ENCODE assay signal across 25 cellular contexts in genomic region chr9:109062543-109062942, GRCh38. TPM values are rescaled to one million over a fixed set of nuclear protein-coding genes. Genes with fewer than 3 reads are reported as not detected.
DNase-seq lines count a peak whose midpoint lies in the region; ATAC-seq, FAIRE-seq and TF ChIP-seq lines count a peak whose summit lies in the region.
"Had no signal": no experiment of that assay in that cellular context is flagged by ENCODE, and none has a peak within 500 bp of the region (broad histone marks: within the 10 kb centered on the region; RNA-seq: fewer than 3 reads in every experiment).

No MANE protein-coding gene starts in this region.

- no peak for FAIRE-seq in A549 (lab: Jason Lieb, UNC)
- FAIRE-seq: GM12891, HTR-8/SVneo, RCC 7860 had no signal

- H3K36me3 ChIP-seq in HCT116 (ENCODE audit: control insufficient read depth in 1 of 2, insufficient read depth in 2 of 2, low read length in 2 of 2) (peaks cover 11 to 23% of the 10 kb centered on the region in 2 experiments; a peak in 3 of 4 replicates), hepatocyte (replicated peaks; ENCODE audit: insufficient read depth, low read depth) (no peaks in the 10 kb centered on the region)

- no peak overlapping the region for H3K9ac ChIP-seq in HCT116 (ENCODE audit: low read length)

- RAD21 ChIA-PET in HCT116 (lab: Charles Lee; ENCODE audit: low non-redundant PET in 1 of 2, low total read pairs in 2 of 2, uncharacterized antibody in 2 of 2, unreplicated experiment in 2 of 2) = no interaction called here

- peaks cover 6% of the 10 kb centered on the region for H3K4me1 Mint-ChIP-seq in activated T-cell treated with anti-CD3 and anti-CD28 coated beads, Interleukin-2, amount 50 U/mL, for 24 hours (ENCODE audit: low read depth)
- H3K4me1 Mint-ChIP-seq: B cell, GM23338 had no signal

- CTCF ChIA-PET in A549 (lab: Yijun Ruan, JAX) (interaction anchor here (1.0 to 1.7 kb wide), 3 partner anchors 13 to 18 kb away, joined by 3 to 8 read pairs (median 4); no protein-coding TSS in a partner anchor), HCT116 (lab: Charles Lee) (no interaction called here)

- H3K9me3 Mint-ChIP-seq in activated T-cell treated with anti-CD3 and anti-CD28 coated beads, Interleukin-2, amount 50 U/mL, for 24 hours = no peaks in the 10 kb centered on the region
- H3K9me3 Mint-ChIP-seq: GM23338, IgD-negative memory B cell had no signal

- no peaks in the 10 kb centered on the region for H3K9me2 ChIP-seq in HCT116 (ENCODE audit: insufficient read depth)
- H3K9me2 ChIP-seq in hepatocyte (replicated peaks; ENCODE audit: insufficient read depth) = no peaks in the 10 kb centered on the region

- H3K4me3 ChIP-seq in A549 (no peak overlapping the region), HCT116 (replicated peaks in 1 of 2; ENCODE audit: low read depth in 1 of 2, low read length in 2 of 2) (no peak overlapping the region), right cardiac atrium (ENCODE audit: low read length) (no peak overlapping the region), hepatocyte (no peak overlapping the region)
- H3K4me3 ChIP-seq: GM23338, SJSA1 had no signal

- no peak overlapping the region for H3K4me3 Mint-ChIP-seq in activated T-cell treated with anti-CD3 and anti-CD28 coated beads, Interleukin-2, amount 50 U/mL, for 24 hours
- H3K4me3 Mint-ChIP-seq: B cell, GM23338, IgD-negative memory B cell had no signal

- no peak for TF ChIP-seq EP300 in A549 (IDR thresholded peaks at IDR 0.05)

- H3K27me3 ChIP-seq in HCT116 (ENCODE audit: insufficient read depth, low read length) (no peaks in the 10 kb centered on the region), right cardiac atrium (ENCODE audit: control insufficient read depth, insufficient read depth) (no peaks in the 10 kb centered on the region), hepatocyte (no peaks in the 10 kb centered on the region)
- H3K27me3 ChIP-seq: SJSA1 had no signal

- H4K20me1 ChIP-seq in HCT116 (ENCODE audit: insufficient read depth) = no peaks in the 10 kb centered on the region
- H4K20me1 ChIP-seq in hepatocyte (ENCODE audit: insufficient read depth, poor library complexity, severe bottlenecking) = no peaks in the 10 kb centered on the region

- H3K27ac ChIP-seq in A549 (no peak overlapping the region; a peak in 1 of 6 replicates), HCT116 (ENCODE audit: low read depth, low read length) (no peak overlapping the region), right cardiac atrium (ENCODE audit: low read length) (no peak overlapping the region), hepatocyte (no peak overlapping the region)
- H3K27ac ChIP-seq: SJSA1 had no signal

- POLR2A ChIA-PET in A549 (lab: Yijun Ruan, JAX) (no interaction called here), HCT116 (lab: Charles Lee) (no interaction called here)

- TF ChIP-seq CTCF in A549 (IDR thresholded peaks at IDR 0.05) (no peak), HCT116 (IDR thresholded peaks at IDR 0.05 in 2 of 3, conservative IDR thresholded peaks at IDR 0.05 in 1 of 3; ENCODE audit: borderline replicate concordance in 1 of 3, insufficient read depth in 1 of 3, low read depth in 2 of 3, low read length in 2 of 3) (no peak), hepatocyte (IDR thresholded peaks at IDR 0.05; ENCODE audit: poor library complexity) (no peak)

- BruUV-seq in HCT116 (replicated peaks; lab: Mats Ljungman, UMichigan) = no TSS peak

- no peak for DNase-seq in A549 (ENCODE audit: low read depth in 1 of 2, low spot score in 1 of 2)
- DNase-seq in HCT116 (ENCODE audit: low read depth, low spot score) = no peak
- DNase-seq in MV-4-11 (lab: John Stamatoyannopoulos, UW) = peak; percentile 18
- DNase-seq in fibroblast of gingiva (ENCODE audit: low read depth) = peak; percentile 22
- no peak for DNase-seq in right cardiac atrium
- no peak for DNase-seq in activated T-cell treated with anti-CD3 and anti-CD28 coated beads, Interleukin-2, amount 50 U/mL, for 24 hours
- no peak for DNase-seq in erythroblast (lab: John Stamatoyannopoulos, UW)
- no peak for DNase-seq in hepatocyte (ENCODE audit: low spot score)
- DNase-seq: HCEC 1CT, Kasumi-1, NCI-H1417, NCI-H1694 treated with DMSO at 0.1 percent for 48 hours, NCI-H2081 treated with DMSO at 0.1 percent for 48 hours, NCI-H2171 treated with DMSO at 0.1 percent for 48 hours, NCI-H446, NCI-H526, OCI-M1 had no signal

- no peak overlapping the region for H3K4me2 ChIP-seq in A549
- H3K4me2 ChIP-seq in HCT116 (ENCODE audit: low read length) = no peak overlapping the region
- H3K4me2 ChIP-seq in hepatocyte = no peak overlapping the region
- H3K4me2 ChIP-seq: GM23338 had no signal

- no peaks in the 10 kb centered on the region; the same call in 1 of the 2 replicates for H3K79me2 ChIP-seq in HCT116 (ENCODE audit: insufficient read depth, low read length)
- H3K79me2 ChIP-seq in hepatocyte = no peaks in the 10 kb centered on the region

- H3K27ac Mint-ChIP-seq in activated T-cell treated with anti-CD3 and anti-CD28 coated beads, Interleukin-2, amount 50 U/mL, for 24 hours = no peak overlapping the region
- H3K27ac Mint-ChIP-seq: B cell, GM23338, IgD-negative memory B cell had no signal

- H3K4me1 ChIP-seq in A549 = peaks cover 49% of the 10 kb centered on the region
- peaks cover 3 to 38% of the 10 kb centered on the region in 2 experiments; a peak in 2 of 4 replicates for H3K4me1 ChIP-seq in HCT116 (ENCODE audit: control insufficient read depth in 1 of 2, insufficient read depth in 2 of 2, low read length in 2 of 2)
- H3K4me1 ChIP-seq in right cardiac atrium (ENCODE audit: control insufficient read depth, insufficient read depth, low read length) = no peaks in the 10 kb centered on the region
- H3K4me1 ChIP-seq in hepatocyte (ENCODE audit: insufficient read depth) = peaks cover 9% of the 10 kb centered on the region

- no peaks in the 10 kb centered on the region for H3K9me3 ChIP-seq in A549
- H3K9me3 ChIP-seq in HCT116 (ENCODE audit: control insufficient read depth in 1 of 2, insufficient read depth in 1 of 2, low read depth in 1 of 2, low read length in 2 of 2) = no peaks in the 10 kb centered on the region
- no peaks in the 10 kb centered on the region for H3K9me3 ChIP-seq in right cardiac atrium (ENCODE audit: control insufficient read depth, low read length)
- H3K9me3 ChIP-seq in hepatocyte (ENCODE audit: low read depth) = no peaks in the 10 kb centered on the region
- H3K9me3 ChIP-seq: SJSA1 had no signal

- TF ChIP-seq RAD21 in A549 (conservative IDR thresholded peaks at IDR 0.05 in 1 of 2, IDR thresholded peaks at IDR 0.05 in 1 of 2) (no peak), HCT116 (IDR thresholded peaks at IDR 0.05; ENCODE audit: low read depth) (no peak)

- ATAC-seq in A549 (no peak), HCT116 (no peak), right cardiac atrium (no peak)
- ATAC-seq: GM23338, Right ventricle myocardium inferior had no signal

- TF ChIP-seq POLR2A in A549 (IDR thresholded peaks at IDR 0.05; ENCODE audit: low read length) (no peak), HCT116 (IDR thresholded peaks at IDR 0.05; ENCODE audit: borderline replicate concordance, extremely low read depth, insufficient read depth, insufficient read length) (no peak), erythroblast (IDR thresholded peaks at IDR 0.05; ENCODE audit: low read length) (no peak)

- H2AFZ ChIP-seq in HCT116 (ENCODE audit: low read depth, low read length, poor library complexity, severe bottlenecking) (no peak overlapping the region), hepatocyte (no peak overlapping the region)
- H2AFZ ChIP-seq: GM23338 had no signal

- intact Hi-C loops in HCT116 (cut with micrococcal nuclease) (no loop called here), right cardiac atrium (cut with DNase I) (no loop called here)

- WGBS in A549 (ENCODE audit: missing lambda C conversion rate) = 93% methylated on average over 6 of the region's 6 CpGs
- WGBS in right cardiac atrium = 90% methylated on average over 6 of the region's 6 CpGs
- 97% methylated on average over 6 of the region's 6 CpGs for WGBS in hepatocyte (ENCODE audit: low lambda C conversion rate, missing lambda C conversion rate)

- no peaks in the 10 kb centered on the region for H3K27me3 Mint-ChIP-seq in activated T-cell treated with anti-CD3 and anti-CD28 coated beads, Interleukin-2, amount 50 U/mL, for 24 hours
- H3K27me3 Mint-ChIP-seq: B cell, IgD-negative memory B cell had no signal

- H3K36me3 Mint-ChIP-seq in activated T-cell treated with anti-CD3 and anti-CD28 coated beads, Interleukin-2, amount 50 U/mL, for 24 hours (ENCODE audit: low read depth) = peaks cover 75% of the 10 kb centered on the region

TF ChIP-seq in HCT116, 20 proteins besides CTCF, POLR2A, EP300 and RAD21:
- 0 out of 2 replicates have a peak, but pooled peaks have one; percentile 22 for TF ChIP-seq CEBPB (IDR thresholded peaks at IDR 0.05; ENCODE audit: low read depth)
- TF ChIP-seq ELF1 (IDR thresholded peaks at IDR 0.05; ENCODE audit: borderline replicate concordance, low read depth) = no peak

RNA-seq across cellular contexts. Expression of gene CTNNAL1, which starts 49.2 kb away (rescaled TPM):
- 42.5 and 63.6 TPM in 2 replicates for polyA plus RNA-seq in A549 (2011; rRNA removed)
- polyA plus RNA-seq in A549 (2012; cell fraction: cytosol; rRNA removed) = 21.6 and 25.3 TPM in 2 replicates
- polyA plus RNA-seq in A549 (2012; cell fraction: nucleus; rRNA removed) = 7.2 and 11.1 TPM in 2 replicates
- 43.8 to 61.3 TPM (median 48.8 TPM) in 3 replicates for polyA plus RNA-seq in A549 (2017; fragmentation: RNase III; extraction: RNeasy Plus Mini Kit Qiagen cat#74134 plus additional on column Dnase treatment)
- 6.0 and 7.1 TPM in 2 replicates for polyA minus RNA-seq in A549 (2011; rRNA and poly(A)+ RNA removed)
- 87.2 TPM for total RNA-seq in HCT116 (2021; ENCODE audit: unreplicated experiment)
- polyA plus RNA-seq in HCT116 (2012) = 24.8 and 37.9 TPM in 2 replicates
- 10 to 100 TPM; 61.1 to 99.9 (median 96.9) TPM for total RNA-seq in right cardiac atrium
- polyA plus RNA-seq in right cardiac atrium = 105 TPM
- total RNA-seq in hepatocyte = 46.3 and 54.5 TPM in 2 replicates
- 57.4 and 64.1 TPM in 2 replicates for polyA plus RNA-seq in hepatocyte

RNA-seq across cellular contexts. Expression of gene TMEM245, which starts 57.2 kb away (rescaled TPM):
- polyA plus RNA-seq in A549 (2011; rRNA removed) (88.9 and 108 TPM in 2 replicates), A549 (2017; fragmentation: RNase III; extraction: RNeasy Plus Mini Kit Qiagen cat#74134 plus additional on column Dnase treatment) (44.9 to 48.6 TPM (median 48.2 TPM) in 3 replicates), right cardiac atrium (25.6 TPM), hepatocyte (54.9 and 63.5 TPM in 2 replicates)
- 20.2 and 27.8 TPM in 2 replicates for polyA plus RNA-seq in A549 (2012; cell fraction: cytosol; rRNA removed)
- 18.6 and 33.2 TPM in 2 replicates for polyA plus RNA-seq in A549 (2012; cell fraction: nucleus; rRNA removed)
- polyA minus RNA-seq in A549 (2011; rRNA and poly(A)+ RNA removed) = 157 and 160 TPM in 2 replicates
- total RNA-seq in HCT116 (2021; ENCODE audit: unreplicated experiment) (34.8 TPM), right cardiac atrium (100 to 1,000 TPM in 2 of 4 donors, 10 to 100 TPM in 2; 81.4 to 136 (median 99.6) TPM), hepatocyte (101 and 122 TPM in 2 replicates)
- 18.6 and 21.6 TPM in 2 replicates for polyA plus RNA-seq in HCT116 (2012)

Comparison
In these comparisons a context has a peak if more than half of its experiments do, and no peak if none do; other contexts are left out.
1. DNase-seq: peak in MV-4-11 (single experiment) and fibroblast of gingiva (single experiment); none in A549 (0 of 2), HCT116 (single experiment), right cardiac atrium (0 of 3), activated T-cell treated with anti-CD3 and anti-CD28 coated beads, Interleukin-2, amount 50 U/mL, for 24 hours (single experiment), erythroblast (0 of 2) and hepatocyte (single experiment).
2. Of the 6 proteins assayed by ChIP-seq in both A549 and HCT116: peak only in A549: none; only in HCT116: none; in both: CEBPB; in neither: 5.